7 cellular contexts compared by ENCODE assay signal in genomic region chr5:180785794-180786221, GRCh38. TPM values are rescaled to one million over a fixed set of nuclear protein-coding genes. Genes with fewer than 3 reads are reported as not detected.
DNase-seq lines count a peak whose midpoint lies in the region; ATAC-seq, FAIRE-seq and TF ChIP-seq lines count a peak whose summit lies in the region.

No MANE protein-coding gene starts in this region.

- H3K36me3 Mint-ChIP-seq in brain = peaks cover 13% of the 10 kb centered on the region

- peak overlapping the region; percentile 38 to 95 (median 77) for H3K27ac Mint-ChIP-seq in brain

- H3K9ac ChIP-seq in HUES64 (ENCODE audit: low read depth, low read length) (peak overlapping the region; percentile 61), kidney (ENCODE audit: low read length in 2 of 2) (peak overlapping the region in 1 of 2 donors; percentile 40)

- H3K27me3 Mint-ChIP-seq in brain = peaks cover 6% of the 10 kb centered on the region

- H3K4me1 ChIP-seq in HUES64 (ENCODE audit: insufficient read depth, low read length) (peaks cover 38% of the 10 kb centered on the region), kidney (ENCODE audit: control insufficient read depth in 1 of 2, insufficient read depth in 1 of 2, low read depth in 1 of 2, low read length in 2 of 2) (peaks cover 14 to 18% of the 10 kb centered on the region in 2 donors), suprapubic skin (peaks cover 33% of the 10 kb centered on the region)

- H3K9me3 ChIP-seq in HUES64 (ENCODE audit: insufficient read depth, low read depth, low read length) = peaks cover 5% of the 10 kb centered on the region; the same call in 1 of the 2 replicates
- H3K9me3 ChIP-seq in kidney (ENCODE audit: control insufficient read depth in 1 of 2, low read length in 2 of 2) = no peaks in the 10 kb centered on the region
- H3K9me3 ChIP-seq in suprapubic skin = no peaks in the 10 kb centered on the region

- H3K4me1 Mint-ChIP-seq in brain = peaks cover 41% of the 10 kb centered on the region

- intact Hi-C loops in kidney (cut with DNase I) = loop anchor here (10.0 kb wide), 1 partner anchor 79 kb away; the partner anchor contains the start of gene ZFP62

- peak overlapping the region in 2 of 5 experiments; percentile 28 to 62 for H3K4me3 Mint-ChIP-seq in brain

- H3K9me3 Mint-ChIP-seq in brain = no peaks in the 10 kb centered on the region

- no peak for TF ChIP-seq EP300 in suprapubic skin (IDR thresholded peaks at IDR 0.05)

- peak; percentile 66 for DNase-seq in kidney
- no peak for DNase-seq in suprapubic skin (ENCODE audit: low spot score in 2 of 2)
- no peak for DNase-seq in GDM1 (lab: John Stamatoyannopoulos, UW)
- DNase-seq in DMS79 (lab: John Stamatoyannopoulos, UW) = no peak

- H3K36me3 ChIP-seq in HUES64 (ENCODE audit: insufficient read depth, low read length) (peaks cover 6% of the 10 kb centered on the region), kidney (ENCODE audit: control insufficient read depth in 1 of 2, insufficient read depth in 2 of 2, low read length in 2 of 2) (peaks cover 3 to 10% of the 10 kb centered on the region in 2 donors), suprapubic skin (peaks cover 25% of the 10 kb centered on the region)

- TF ChIP-seq CTCF in brain (conservative IDR thresholded peaks at IDR 0.05) (no peak), kidney (IDR thresholded peaks at IDR 0.05; ENCODE audit: borderline replicate concordance, extremely low read depth, insufficient read depth) (no peak), suprapubic skin (IDR thresholded peaks at IDR 0.05) (no peak)

- TF ChIP-seq POLR2A in suprapubic skin (IDR thresholded peaks at IDR 0.05) = no peak

- FAIRE-seq in kidney (lab: Jason Lieb, UNC) = no peak

- ATAC-seq in HG02870 (IDR thresholded peaks at IDR 0.05; ENCODE audit: unreplicated experiment) = no peak

- H3K27me3 ChIP-seq in HUES64 (ENCODE audit: insufficient read depth, low read length) (no peaks in the 10 kb centered on the region), suprapubic skin (no peaks in the 10 kb centered on the region)

- peak overlapping the region; percentile 90 for H3K27ac ChIP-seq in HUES64 (ENCODE audit: low read depth, low read length)
- H3K27ac ChIP-seq in kidney (ENCODE audit: low read depth in 2 of 2, low read length in 2 of 2) = peak overlapping the region in 1 of 2 donors; percentile 52
- H3K27ac ChIP-seq in suprapubic skin = peak overlapping the region; percentile 85

- H3K4me3 ChIP-seq in HUES64 (ENCODE audit: low read length) (peak overlapping the region; percentile 31; the same call in 1 of the 2 replicates), kidney (ENCODE audit: low read length in 2 of 2) (no peak overlapping the region), suprapubic skin (no peak overlapping the region)

- WGBS in HUES64 = 29% methylated on average over 5 of the region's 5 CpGs
- 22% methylated on average over 5 of the region's 5 CpGs for WGBS in suprapubic skin

RNA-seq across cellular contexts. Expression of gene MGAT1, which starts 16.8 kb away (rescaled TPM):
- polyA plus RNA-seq in HUES64 (2013, experiment 1 of 2) = 45.9 TPM
- polyA plus RNA-seq in HUES64 (2013, experiment 2 of 2) = 49.1 TPM
- polyA plus RNA-seq in brain (ENCODE audit: insufficient read depth, low read depth, low replicate concordance) (48.6 TPM), kidney (ENCODE audit: insufficient read depth, low read depth, low replicate concordance) (73.3 TPM)
- total RNA-seq in kidney (132 TPM), suprapubic skin (100 to 1,000 TPM; 122 to 137 (median 125) TPM)

RNA-seq across cellular contexts. Expression of gene OR2Y1, which starts 46.0 kb away (rescaled TPM):
- not detected for polyA plus RNA-seq in HUES64 (2013, experiment 1 of 2)
- polyA plus RNA-seq in HUES64 (2013, experiment 2 of 2) = not detected
- polyA plus RNA-seq in brain (ENCODE audit: insufficient read depth, low read depth, low replicate concordance) (not detected), kidney (ENCODE audit: insufficient read depth, low read depth, low replicate concordance) (not detected)
- total RNA-seq in kidney (not detected), suprapubic skin (not detected)
